Comparison of ENCODE assay signal across 9 cellular contexts in genomic region chr2:127422631-127423475, GRCh38. TPM values are rescaled to one million over a fixed set of nuclear protein-coding genes. Genes with fewer than 3 reads are reported as not detected.
DNase-seq lines count a peak whose midpoint lies in the region; ATAC-seq and TF ChIP-seq lines count a peak whose summit lies in the region.
"Had no signal": no experiment of that assay in that cellular context is flagged by ENCODE, and none has a peak within 500 bp of the region (broad histone marks: within the 10 kb centered on the region; RNA-seq: fewer than 3 reads in every experiment).

No MANE protein-coding gene starts in this region.

- no peaks in the 10 kb centered on the region for H3K9me3 ChIP-seq in HUES64 (ENCODE audit: insufficient read depth, low read depth, low read length)

- WGBS in HUES64 = 4% methylated on average over 71 of the region's 71 CpGs

- no peak overlapping the region for H3K27ac Mint-ChIP-seq in T-helper 2 cell treated with Interferon-gamma antibody and Interleukin-4, amounts not matched to agents 5 μg/mL and 100 μg/mL, for 36 hours
- no peak overlapping the region for H3K27ac Mint-ChIP-seq in progenitor cell of endocrine pancreas

- peak overlapping the region; percentile 50 for H3K4me3 Mint-ChIP-seq in T-helper 2 cell treated with Interferon-gamma antibody and Interleukin-4, amounts not matched to agents 5 μg/mL and 100 μg/mL, for 36 hours
- H3K4me3 Mint-ChIP-seq in progenitor cell of endocrine pancreas (ENCODE audit: low read depth) = peak overlapping the region; percentile 72

- no peaks in the 10 kb centered on the region for H3K36me3 Mint-ChIP-seq in T-helper 2 cell treated with Interferon-gamma antibody and Interleukin-4, amounts not matched to agents 5 μg/mL and 100 μg/mL, for 36 hours (ENCODE audit: low read depth)
- no peaks in the 10 kb centered on the region for H3K36me3 Mint-ChIP-seq in progenitor cell of endocrine pancreas (ENCODE audit: insufficient read depth)

- H3K27ac ChIP-seq in HUES64 (ENCODE audit: low read depth, low read length) = no peak overlapping the region
- H3K27ac ChIP-seq: epithelial cell of prostate had no signal

- peak; percentile 66 for DNase-seq in CD1c-positive myeloid dendritic cell (ENCODE audit: extremely low spot score)
- DNase-seq in T-helper 2 cell treated with Interferon-gamma antibody and Interleukin-4, amounts not matched to agents 5 μg/mL and 100 μg/mL, for 36 hours (ENCODE audit: low spot score) = no peak
- DNase-seq in fibroblast of the aortic adventitia (ENCODE audit: low read depth) = no peak
- peak; percentile 39 for DNase-seq in progenitor cell of endocrine pancreas (ENCODE audit: low spot score, unreplicated experiment)
- DNase-seq in NCI-H187 treated with DMSO at 0.1 percent for 48 hours (lab: John Stamatoyannopoulos, UW) = no peak
- no peak for DNase-seq in HuH-7.5 (ENCODE audit: low spot score)

- H3K27me3 ChIP-seq in HUES64 (ENCODE audit: insufficient read depth, low read length) = peaks cover 55% of the 10 kb centered on the region

- H3K4me1 ChIP-seq in HUES64 (ENCODE audit: insufficient read depth, low read length) = peaks cover 8% of the 10 kb centered on the region; the same call in 1 of the 2 replicates

- peak overlapping the region; percentile 25; the same call in 1 of the 2 replicates for H3K9ac ChIP-seq in HUES64 (ENCODE audit: low read depth, low read length)

- H3K4me3 ChIP-seq in HUES64 (ENCODE audit: low read length) = peak overlapping the region; percentile 66
- H3K4me3 ChIP-seq in fibroblast of the aortic adventitia (ENCODE audit: low read depth, low read length) = peak overlapping the region; percentile 49

- H3K9me3 Mint-ChIP-seq in T-helper 2 cell treated with Interferon-gamma antibody and Interleukin-4, amounts not matched to agents 5 μg/mL and 100 μg/mL, for 36 hours = no peaks in the 10 kb centered on the region
- H3K9me3 Mint-ChIP-seq in progenitor cell of endocrine pancreas (ENCODE audit: low read depth) = no peaks in the 10 kb centered on the region

- H3K27me3 Mint-ChIP-seq in T-helper 2 cell treated with Interferon-gamma antibody and Interleukin-4, amounts not matched to agents 5 μg/mL and 100 μg/mL, for 36 hours (ENCODE audit: low read depth) = peaks cover 38% of the 10 kb centered on the region
- peaks cover 43% of the 10 kb centered on the region for H3K27me3 Mint-ChIP-seq in progenitor cell of endocrine pancreas

- H3K36me3 ChIP-seq in HUES64 (ENCODE audit: insufficient read depth, low read length) = no peaks in the 10 kb centered on the region

- TF ChIP-seq CTCF in fibroblast of the aortic adventitia (IDR thresholded peaks at IDR 0.05; ENCODE audit: insufficient read depth, low read length) (no peak), progenitor cell of endocrine pancreas (IDR thresholded peaks at IDR 0.05; ENCODE audit: unreplicated experiment) (no peak)

- peaks cover 7% of the 10 kb centered on the region for H3K4me1 Mint-ChIP-seq in T-helper 2 cell treated with Interferon-gamma antibody and Interleukin-4, amounts not matched to agents 5 μg/mL and 100 μg/mL, for 36 hours (ENCODE audit: low read depth)
- peaks cover 12% of the 10 kb centered on the region for H3K4me1 Mint-ChIP-seq in progenitor cell of endocrine pancreas (ENCODE audit: low read depth)

- no peak for ATAC-seq in HG02970 (IDR thresholded peaks at IDR 0.05; ENCODE audit: low FRiP score, unreplicated experiment)

RNA-seq across cellular contexts. Expression of gene PROC, which starts 4.6 kb away (rescaled TPM):
- 1.9 TPM for polyA plus RNA-seq in HUES64 (2013, experiment 1 of 2)
- polyA plus RNA-seq in HUES64 (2013, experiment 2 of 2) = 0.44 TPM
- total RNA-seq in fibroblast of the aortic adventitia (ENCODE audit: low replicate concordance) (not detected in 2 replicates), progenitor cell of endocrine pancreas (18.7 and 25.3 TPM in 2 replicates)

RNA-seq across cellular contexts. Expression of gene MAP3K2, which starts 35.1 kb away (rescaled TPM):
- polyA plus RNA-seq in HUES64 (2013, experiment 1 of 2) = 8.6 TPM
- 8.2 TPM for polyA plus RNA-seq in HUES64 (2013, experiment 2 of 2)
- total RNA-seq in fibroblast of the aortic adventitia (ENCODE audit: low replicate concordance) = 22.0 and 41.6 TPM in 2 replicates
- 33.9 and 34.5 TPM in 2 replicates for total RNA-seq in progenitor cell of endocrine pancreas

Comparison
In these comparisons a context has a peak if more than half of its experiments do, and no peak if none do; other contexts are left out.
1. DNase-seq: peak in CD1c-positive myeloid dendritic cell (single experiment) and progenitor cell of endocrine pancreas (single experiment); none in T-helper 2 cell treated with Interferon-gamma antibody and Interleukin-4, amounts not matched to agents 5 μg/mL and 100 μg/mL, for 36 hours (single experiment), fibroblast of the aortic adventitia (single experiment), NCI-H187 treated with DMSO at 0.1 percent for 48 hours (single experiment) and HuH-7.5 (single experiment).
2. RNA of gene PROC, which starts 4.6 kb away (total RNA-seq): 18.7 to 25.3 TPM in progenitor cell of endocrine pancreas; not detected in fibroblast of the aortic adventitia; every median in the first group is over 10 times any median in the second.